ENCODE assay signal across 8 cellular contexts in genomic region chr12:47812797-47813490, GRCh38. TPM values are rescaled to one million over a fixed set of nuclear protein-coding genes. Genes with fewer than 3 reads are reported as not detected.
DNase-seq lines count a peak whose midpoint lies in the region; ATAC-seq, FAIRE-seq and TF ChIP-seq lines count a peak whose summit lies in the region.

No MANE protein-coding gene starts in this region.

- in situ Hi-C loops in GM23248 (cut with MboI): no loop called here
- in situ Hi-C loops in HepG2 (cut with HindIII; ENCODE audit: extremely low pct_ligation_motif_present, low pct_unique_long_range_greater_than_20kb): no loop called here

- WGBS in GM23248 (ENCODE audit: low coverage in 1 of 2, low lambda C conversion rate in 2 of 2, missing lambda C conversion rate in 2 of 2), 2 experiments: 1% methylated on average over 16 to 35 of the region's 37 CpGs
- 62% methylated on average over 21 of the region's 37 CpGs for WGBS in HepG2 (ENCODE audit: low lambda C conversion rate)

- DNase-seq in EL: peak; percentile 95
- DNase-seq in GM23248: peak; percentile 95
- DNase-seq in LHCN-M2 (ENCODE audit: low read depth): peak; percentile 75
- DNase-seq in activated CD4-positive, alpha-beta T cell treated with anti-CD3 and anti-CD28 coated beads for 24 hours (ENCODE audit: low read depth in 2 of 2): peak; percentile 90 to 92
- DNase-seq in cerebellum (ENCODE audit: low spot score): peak; percentile 47
- DNase-seq in HepG2 (ENCODE audit: low spot score): peak; percentile 36
- peak; percentile 95 for DNase-seq in stimulated activated CD4-positive, alpha-beta T cell treated with anti-CD3 and anti-CD28 coated beads, Interleukin-4, amount 100 ng/mL, for 1 hour
- no peak for DNase-seq in NCI-H2081 treated with DMSO at 0.1 percent for 48 hours (lab: John Stamatoyannopoulos, UW)

- H3F3A ChIP-seq in GM23248 (ENCODE audit: insufficient read depth): peaks cover 76% of the 10 kb centered on the region

- peaks cover 94% of the 10 kb centered on the region for H3K79me2 ChIP-seq in GM23248 (ENCODE audit: insufficient read depth)
- H3K79me2 ChIP-seq in HepG2 (ENCODE audit: insufficient read depth, low read length): peaks cover 1% of the 10 kb centered on the region

- POLR2A ChIA-PET in HepG2 (lab: Yijun Ruan, JAX): interaction anchor here (1.5 kb wide), 1 partner anchor 8 kb away, joined by 5 read pairs; no protein-coding TSS in a partner anchor

- FAIRE-seq in HepG2 (lab: Jason Lieb, UNC): no peak

- H3K9me2 ChIP-seq in GM23248 (ENCODE audit: insufficient read depth): no peaks in the 10 kb centered on the region

- peak overlapping the region; percentile 81 for H3K4me2 ChIP-seq in GM23248 (ENCODE audit: unreplicated experiment)
- peak overlapping the region; percentile 71 for H3K4me2 ChIP-seq in HepG2 (ENCODE audit: low read depth, low read length)

- CTCF ChIA-PET in HepG2 (lab: Yijun Ruan, JAX; ENCODE audit: low intra/inter-chr PET ratio, low total read pairs): no interaction called here

- H4K20me1 ChIP-seq in GM23248 (ENCODE audit: insufficient read depth): no peaks in the 10 kb centered on the region
- peaks cover 3% of the 10 kb centered on the region; the same call in 1 of the 2 replicates for H4K20me1 ChIP-seq in HepG2 (ENCODE audit: insufficient read depth, low read length)

- H3K9ac ChIP-seq in GM23248 (peak overlapping the region; percentile 85), HepG2 (ENCODE audit: insufficient read depth, low read depth, low read length) (peak overlapping the region; percentile 43; the same call in 1 of the 2 replicates)

- ATAC-seq in HepG2: peak; percentile 53

- H3K27ac ChIP-seq in GM23248 (peak overlapping the region; percentile 99), HepG2 (ENCODE audit: extremely low read length, insufficient read depth, low read length) (no peak overlapping the region)

- intact Hi-C loops in HepG2 (cut with micrococcal nuclease; ENCODE audit: unreplicated experiment): no loop called here

- no peak for TF ChIP-seq CTCF in HepG2 (CRISPR knock-in tag; IDR thresholded peaks at IDR 0.05)

- no peaks in the 10 kb centered on the region for H3K9me3 ChIP-seq in GM23248 (ENCODE audit: low read depth)
- no peaks in the 10 kb centered on the region for H3K9me3 ChIP-seq in HepG2 (ENCODE audit: low read length)

- H3K27me3 ChIP-seq in GM23248 (replicated peaks; ENCODE audit: insufficient read depth) (no peaks in the 10 kb centered on the region), HepG2 (ENCODE audit: control insufficient read depth in 1 of 2, insufficient read depth in 2 of 2, low read length in 2 of 2) (no peaks in the 10 kb centered on the region)

- H3K4me1 ChIP-seq in GM23248 (ENCODE audit: insufficient read depth): peaks cover 81% of the 10 kb centered on the region
- H3K4me1 ChIP-seq in HepG2 (ENCODE audit: insufficient read depth, low read length): peaks cover 20% of the 10 kb centered on the region

- BruUV-seq in HepG2 (replicated peaks; lab: Mats Ljungman, UMichigan): no TSS peak

- TF ChIP-seq RAD21 in HepG2 (CRISPR knock-in tag; IDR thresholded peaks at IDR 0.05): no peak

- TF ChIP-seq POLR2A in HepG2 (IDR thresholded peaks at IDR 0.05; ENCODE audit: insufficient read depth in 1 of 2, low read depth in 2 of 2, low read length in 2 of 2): no peak

- H3K36me3 ChIP-seq in GM23248 (ENCODE audit: low read depth) (no peaks in the 10 kb centered on the region), HepG2 (replicated peaks in 1 of 2; ENCODE audit: control insufficient read depth in 1 of 2, insufficient read depth in 2 of 2, low read length in 2 of 2) (no peaks in the 10 kb centered on the region)

- H3K4me3 ChIP-seq in GM23248 (peak overlapping the region; percentile 54), HepG2 (replicated peaks in 1 of 3; ENCODE audit: insufficient read depth in 1 of 3, low read depth in 2 of 3, low read length in 3 of 3) (peak overlapping the region; percentile 31 to 55 (median 45))

- no peak overlapping the region for H2AFZ ChIP-seq in GM23248
- no peak overlapping the region for H2AFZ ChIP-seq in HepG2 (ENCODE audit: low read length)

- no peak for TF ChIP-seq EP300 in HepG2 (IDR thresholded peaks at IDR 0.05; ENCODE audit: low read depth in 2 of 2, low read length in 2 of 2)
- no peak for TF ChIP-seq EP300 in HepG2 (CRISPR knock-in tag; IDR thresholded peaks at IDR 0.05; ENCODE audit: borderline replicate concordance)

RNA-seq across cellular contexts. Expression of gene HDAC7, which starts 6.8 kb away (rescaled TPM):
- total RNA-seq in GM23248 (2014; rRNA removed; shearing (Covaris generic)): 62.9 and 72.3 TPM in 2 replicates
- 45.3 and 46.2 TPM in 2 replicates for polyA plus RNA-seq in GM23248 (2016; fragmentation: Nextera tagmentation; extraction: Ambion mirVana)
- total RNA-seq in LHCN-M2 (2014; rRNA removed): 26.3 and 27.1 TPM in 2 replicates
- 51.8 TPM for polyA plus RNA-seq in LHCN-M2 (2012)
- total RNA-seq in cerebellum: 12.1 TPM
- 3.7 and 4.6 TPM in 2 replicates for total RNA-seq in HepG2 (2016; rRNA removed; fragmentation: Illumina TruSeq; extraction: Trizol)
- 1.5 and 2.7 TPM in 2 replicates for total RNA-seq in HepG2 (2016; cell fraction: cytosol; rRNA removed; fragmentation: Illumina TruSeq; extraction: Trizol; ENCODE audit: low read depth)
- 3.3 and 5.0 TPM in 2 replicates for total RNA-seq in HepG2 (2016; cell fraction: insoluble cytoplasmic fraction; rRNA removed; fragmentation: Illumina TruSeq; extraction: Trizol)
- total RNA-seq in HepG2 (2016; cell fraction: membrane; rRNA removed; fragmentation: Illumina TruSeq; extraction: Trizol): 4.5 and 5.3 TPM in 2 replicates
- total RNA-seq in HepG2 (2016; cell fraction: nucleus; rRNA removed; fragmentation: Illumina TruSeq; extraction: Trizol): 5.2 and 5.6 TPM in 2 replicates
- 8.5 and 10.8 TPM in 2 replicates for polyA plus RNA-seq in HepG2 (2011; rRNA removed)
- polyA plus RNA-seq in HepG2 (2011; cell fraction: cytosol; rRNA removed): 3.4 and 5.9 TPM in 2 replicates
- 44.6 and 61.9 TPM in 2 replicates for polyA plus RNA-seq in HepG2 (2011; cell fraction: nucleus; rRNA removed)
- 3.9 and 6.2 TPM in 2 replicates for polyA plus RNA-seq in HepG2 (2012)
- polyA plus RNA-seq in HepG2 (2016; cell fraction: cytosol; fragmentation: Illumina TruSeq; extraction: Trizol; ENCODE audit: low read depth): 1.6 and 1.8 TPM in 2 replicates
- 7.3 and 8.0 TPM in 2 replicates for polyA plus RNA-seq in HepG2 (2016; cell fraction: insoluble cytoplasmic fraction; fragmentation: Illumina TruSeq; extraction: Trizol; ENCODE audit: low read depth)
- 5.0 and 6.0 TPM in 2 replicates for polyA plus RNA-seq in HepG2 (2016; cell fraction: membrane; fragmentation: Illumina TruSeq; extraction: Trizol; ENCODE audit: low read depth)
- polyA plus RNA-seq in HepG2 (2016; cell fraction: nucleus; fragmentation: Illumina TruSeq; extraction: Trizol; ENCODE audit: insufficient read depth, low read depth): 15.8 and 16.2 TPM in 2 replicates
- 11.8 and 35.8 TPM in 2 replicates for polyA minus RNA-seq in HepG2 (2011; rRNA and poly(A)+ RNA removed; ENCODE audit: low replicate concordance)
- polyA minus RNA-seq in HepG2 (2011; cell fraction: cytosol; rRNA and poly(A)+ RNA removed): 2.3 and 4.6 TPM in 2 replicates
- polyA minus RNA-seq in HepG2 (2011; cell fraction: nucleus; rRNA and poly(A)+ RNA removed): 6.8 and 9.5 TPM in 2 replicates

RNA-seq across cellular contexts. Expression of gene SLC48A1, which starts 39.9 kb away (rescaled TPM):
- 16.4 and 20.9 TPM in 2 replicates for total RNA-seq in GM23248 (2014; rRNA removed; shearing (Covaris generic))
- 19.1 and 21.8 TPM in 2 replicates for polyA plus RNA-seq in GM23248 (2016; fragmentation: Nextera tagmentation; extraction: Ambion mirVana)
- 3.3 and 6.1 TPM in 2 replicates for total RNA-seq in LHCN-M2 (2014; rRNA removed)
- 8.0 TPM for polyA plus RNA-seq in LHCN-M2 (2012)
- 7.8 TPM for total RNA-seq in cerebellum
- 2.6 and 3.7 TPM in 2 replicates for total RNA-seq in HepG2 (2016; rRNA removed; fragmentation: Illumina TruSeq; extraction: Trizol)
- 2.3 and 3.1 TPM in 2 replicates for total RNA-seq in HepG2 (2016; cell fraction: cytosol; rRNA removed; fragmentation: Illumina TruSeq; extraction: Trizol; ENCODE audit: low read depth)
- total RNA-seq in HepG2 (2016; cell fraction: insoluble cytoplasmic fraction; rRNA removed; fragmentation: Illumina TruSeq; extraction: Trizol): 2.3 and 3.4 TPM in 2 replicates
- total RNA-seq in HepG2 (2016; cell fraction: membrane; rRNA removed; fragmentation: Illumina TruSeq; extraction: Trizol): 5.0 and 6.3 TPM in 2 replicates
- total RNA-seq in HepG2 (2016; cell fraction: nucleus; rRNA removed; fragmentation: Illumina TruSeq; extraction: Trizol): 2.5 and 2.6 TPM in 2 replicates
- 2.2 and 3.1 TPM in 2 replicates for polyA plus RNA-seq in HepG2 (2011; rRNA removed)
- polyA plus RNA-seq in HepG2 (2011; cell fraction: cytosol; rRNA removed): 2.4 and 2.6 TPM in 2 replicates
- 3.1 and 4.1 TPM in 2 replicates for polyA plus RNA-seq in HepG2 (2011; cell fraction: nucleus; rRNA removed)
- polyA plus RNA-seq in HepG2 (2012): 2.1 and 3.5 TPM in 2 replicates
- 3.8 and 3.9 TPM in 2 replicates for polyA plus RNA-seq in HepG2 (2016; cell fraction: cytosol; fragmentation: Illumina TruSeq; extraction: Trizol; ENCODE audit: low read depth)
- polyA plus RNA-seq in HepG2 (2016; cell fraction: insoluble cytoplasmic fraction; fragmentation: Illumina TruSeq; extraction: Trizol; ENCODE audit: low read depth): 2.6 and 3.2 TPM in 2 replicates
- 6.3 and 6.9 TPM in 2 replicates for polyA plus RNA-seq in HepG2 (2016; cell fraction: membrane; fragmentation: Illumina TruSeq; extraction: Trizol; ENCODE audit: low read depth)
- 5.6 and 6.3 TPM in 2 replicates for polyA plus RNA-seq in HepG2 (2016; cell fraction: nucleus; fragmentation: Illumina TruSeq; extraction: Trizol; ENCODE audit: insufficient read depth, low read depth)
- polyA minus RNA-seq in HepG2 (2011; rRNA and poly(A)+ RNA removed; ENCODE audit: low replicate concordance): 5.7 and 45.5 TPM in 2 replicates
- polyA minus RNA-seq in HepG2 (2011; cell fraction: cytosol; rRNA and poly(A)+ RNA removed): 1.5 and 2.1 TPM in 2 replicates
- 1.7 and 2.8 TPM in 2 replicates for polyA minus RNA-seq in HepG2 (2011; cell fraction: nucleus; rRNA and poly(A)+ RNA removed)

RNA-seq across cellular contexts. Expression of gene RAPGEF3, which starts 54.3 kb away (rescaled TPM):
- total RNA-seq in GM23248 (2014; rRNA removed; shearing (Covaris generic)): 1.3 and 3.7 TPM in 2 replicates
- polyA plus RNA-seq in GM23248 (2016; fragmentation: Nextera tagmentation; extraction: Ambion mirVana): 1.1 and 1.4 TPM in 2 replicates
- total RNA-seq in LHCN-M2 (2014; rRNA removed): 0.96 and 1.8 TPM in 2 replicates
- 1.3 TPM for polyA plus RNA-seq in LHCN-M2 (2012)
- 11.9 TPM for total RNA-seq in cerebellum
- total RNA-seq in HepG2 (2016; rRNA removed; fragmentation: Illumina TruSeq; extraction: Trizol): 0.07 TPM in 1 of 2 replicates, not detected in the other
- not detected in 2 replicates for total RNA-seq in HepG2 (2016; cell fraction: cytosol; rRNA removed; fragmentation: Illumina TruSeq; extraction: Trizol; ENCODE audit: low read depth)
- 0.09 TPM in 1 of 2 replicates, not detected in the other for total RNA-seq in HepG2 (2016; cell fraction: insoluble cytoplasmic fraction; rRNA removed; fragmentation: Illumina TruSeq; extraction: Trizol)
- 0.03 TPM in 1 of 2 replicates, not detected in the other for total RNA-seq in HepG2 (2016; cell fraction: membrane; rRNA removed; fragmentation: Illumina TruSeq; extraction: Trizol)
- 0.40 TPM in 1 of 2 replicates, not detected in the other for total RNA-seq in HepG2 (2016; cell fraction: nucleus; rRNA removed; fragmentation: Illumina TruSeq; extraction: Trizol)
- 0.07 and 0.37 TPM in 2 replicates for polyA plus RNA-seq in HepG2 (2011; rRNA removed)
- 0.05 and 0.13 TPM in 2 replicates for polyA plus RNA-seq in HepG2 (2011; cell fraction: cytosol; rRNA removed)
- 0.56 and 0.95 TPM in 2 replicates for polyA plus RNA-seq in HepG2 (2011; cell fraction: nucleus; rRNA removed)
- 0.11 and 0.16 TPM in 2 replicates for polyA plus RNA-seq in HepG2 (2012)
- not detected in 2 replicates for polyA plus RNA-seq in HepG2 (2016; cell fraction: cytosol; fragmentation: Illumina TruSeq; extraction: Trizol; ENCODE audit: low read depth)
- polyA plus RNA-seq in HepG2 (2016; cell fraction: insoluble cytoplasmic fraction; fragmentation: Illumina TruSeq; extraction: Trizol; ENCODE audit: low read depth): 0.17 TPM in 1 of 2 replicates, not detected in the other
- polyA plus RNA-seq in HepG2 (2016; cell fraction: membrane; fragmentation: Illumina TruSeq; extraction: Trizol; ENCODE audit: low read depth): not detected in 2 replicates
- 0.63 TPM in 1 of 2 replicates, not detected in the other for polyA plus RNA-seq in HepG2 (2016; cell fraction: nucleus; fragmentation: Illumina TruSeq; extraction: Trizol; ENCODE audit: insufficient read depth, low read depth)
- polyA minus RNA-seq in HepG2 (2011; rRNA and poly(A)+ RNA removed; ENCODE audit: low replicate concordance): 0.28 and 2.0 TPM in 2 replicates
- polyA minus RNA-seq in HepG2 (2011; cell fraction: cytosol; rRNA and poly(A)+ RNA removed): not detected in 2 replicates
- 0.13 and 1.1 TPM in 2 replicates for polyA minus RNA-seq in HepG2 (2011; cell fraction: nucleus; rRNA and poly(A)+ RNA removed)
